16 cellular contexts compared by ENCODE assay signal in genomic region chr10:78512205-78512550, GRCh38.
DNase-seq lines count a peak whose midpoint lies in the region; ATAC-seq and TF ChIP-seq lines count a peak whose summit lies in the region.
"Had no signal": no experiment of that assay in that cellular context is flagged by ENCODE, and none has a peak within 500 bp of the region (broad histone marks: within the 10 kb centered on the region; RNA-seq: fewer than 3 reads in every experiment).

No MANE protein-coding gene starts in this region.

- H3K36me3 ChIP-seq in MG63, result no peaks in the 10 kb centered on the region
- H3K36me3 ChIP-seq in colonic mucosa, result no peaks in the 10 kb centered on the region
- no peaks in the 10 kb centered on the region for H3K36me3 ChIP-seq in subcutaneous abdominal adipose tissue (ENCODE audit: control insufficient read depth in 5 of 5, insufficient read depth in 5 of 5, low read length in 5 of 5)
- H3K36me3 ChIP-seq: HAP-1 had no signal

- DNase-seq in MG63, result peak; percentile 54
- peak; percentile 12 for DNase-seq in colonic mucosa
- DNase-seq in AG08395 (ENCODE audit: low spot score), result no peak
- DNase-seq in NCI-H2227 (lab: John Stamatoyannopoulos, UW; ENCODE audit: unreplicated experiment), result no peak
- DNase-seq: AML-193; Calu3; CD4-positive, alpha-beta T cell; Karpas-422; NCI-H1105 treated with DMSO at 0.1 percent for 48 hours; NCI-H187 treated with DMSO at 0.1 percent for 48 hours; NCI-H2171 treated with DMSO at 0.1 percent for 48 hours; NCI-H510A had no signal

- H3K4me1 Mint-ChIP-seq in nephron, result peaks cover 67% of the 10 kb centered on the region

- H3K4me1 ChIP-seq in colonic mucosa (no peaks in the 10 kb centered on the region), subcutaneous abdominal adipose tissue (ENCODE audit: control insufficient read depth in 5 of 5, insufficient read depth in 5 of 5, low read length in 5 of 5) (peaks cover 25 to 67% (median 45%) of the 10 kb centered on the region in 5 donors)
- H3K4me1 ChIP-seq: HAP-1 had no signal

- peak overlapping the region in 2 of 3 experiments; percentile 92 to 93 for H3K27ac Mint-ChIP-seq in nephron
- H3K27ac Mint-ChIP-seq: CD4-positive, alpha-beta T cell had no signal

- H3K27ac ChIP-seq in colonic mucosa (no peak overlapping the region), subcutaneous abdominal adipose tissue (ENCODE audit: low read depth, low read length) (peak overlapping the region; percentile 89)

- H3K27me3 Mint-ChIP-seq in nephron (ENCODE audit: low read depth), result peaks cover 5% of the 10 kb centered on the region
- H3K27me3 Mint-ChIP-seq: CD4-positive, alpha-beta T cell had no signal

- TF ChIP-seq CTCF in colonic mucosa (IDR thresholded peaks at IDR 0.05) (no peak), nephron (IDR thresholded peaks at IDR 0.05; ENCODE audit: unreplicated experiment in 3 of 3) (no peak)

- H3K4me3 Mint-ChIP-seq in nephron, result no peak overlapping the region
- H3K4me3 Mint-ChIP-seq: CD4-positive, alpha-beta T cell had no signal

- H3K9ac ChIP-seq in colonic mucosa (ENCODE audit: low read depth in 2 of 2, low read length in 2 of 2) (no peak overlapping the region), subcutaneous abdominal adipose tissue (ENCODE audit: low read length in 5 of 5) (no peak overlapping the region)

- ATAC-seq in HG02798 (IDR thresholded peaks at IDR 0.05; ENCODE audit: poor library complexity, unreplicated experiment), result no peak

- intact Hi-C loops in colonic mucosa (cut with DNase I), result no loop called here

- H3K36me3 Mint-ChIP-seq in nephron (ENCODE audit: low read depth), result no peaks in the 10 kb centered on the region

- H3K4me3 ChIP-seq in MG63, result no peak overlapping the region
- H3K4me3 ChIP-seq in colonic mucosa, result no peak overlapping the region
- no peak overlapping the region for H3K4me3 ChIP-seq in subcutaneous abdominal adipose tissue (ENCODE audit: low read depth in 1 of 5, low read length in 5 of 5)
- H3K4me3 ChIP-seq: HAP-1 had no signal

- H3K27me3 ChIP-seq in MG63, result no peaks in the 10 kb centered on the region
- H3K27me3 ChIP-seq in colonic mucosa, result no peaks in the 10 kb centered on the region
- peaks cover 0 to 3% (median 0%) of the 10 kb centered on the region in 5 donors for H3K27me3 ChIP-seq in subcutaneous abdominal adipose tissue (ENCODE audit: control insufficient read depth in 5 of 5, insufficient read depth in 4 of 5, low read length in 5 of 5)

- H3K9me3 Mint-ChIP-seq in nephron, result no peaks in the 10 kb centered on the region
- H3K9me3 Mint-ChIP-seq: CD4-positive, alpha-beta T cell had no signal

- H3K9me3 ChIP-seq in MG63 (no peaks in the 10 kb centered on the region), colonic mucosa (no peaks in the 10 kb centered on the region), subcutaneous abdominal adipose tissue (ENCODE audit: control insufficient read depth in 5 of 5, low read length in 5 of 5) (no peaks in the 10 kb centered on the region)
- H3K9me3 ChIP-seq: HAP-1 had no signal

Comparison
In these comparisons a context has a peak if more than half of its experiments do, and no peak if none do; other contexts are left out.
1. DNase-seq: peak in MG63 (single experiment) and colonic mucosa (single experiment); none in AG08395 (single experiment) and NCI-H2227 (single experiment).